Comparison of ENCODE assay signal across 7 cellular contexts in the genomic region with DNA sequence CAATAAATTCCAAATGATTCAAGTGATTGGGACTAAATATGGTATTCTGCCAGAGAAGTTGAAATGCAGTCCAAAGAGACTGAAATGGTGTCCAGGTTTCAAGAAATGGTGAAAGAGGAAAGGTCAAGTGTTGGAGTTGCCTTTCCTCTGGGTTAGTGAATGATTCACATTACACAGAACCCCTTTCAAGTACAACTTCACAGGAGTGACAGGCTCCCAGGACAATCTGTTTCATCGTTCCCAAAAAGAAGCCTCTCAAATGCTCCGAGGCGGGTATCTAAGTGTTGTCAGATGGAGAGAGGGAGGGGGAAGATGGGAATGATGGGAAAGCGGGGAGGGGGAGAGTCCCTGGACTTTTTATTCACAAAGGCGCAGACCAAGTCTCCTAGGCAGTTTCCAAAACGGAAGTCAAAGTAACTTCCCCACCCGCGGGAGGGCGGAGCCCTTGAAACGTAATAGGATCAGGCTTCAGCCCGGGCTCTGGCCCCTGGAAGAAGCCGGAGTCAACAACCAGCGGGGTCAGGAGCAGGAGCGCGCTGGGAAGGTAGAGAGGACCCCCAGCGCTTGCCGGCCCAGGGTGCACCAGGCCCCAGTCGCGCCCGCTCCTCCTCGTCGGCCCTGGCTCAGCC. TPM values are rescaled to one million over a fixed set of nuclear protein-coding genes. Genes with fewer than 3 reads are reported as not detected.
DNase-seq lines count a peak whose midpoint lies in the region; TF ChIP-seq lines count a peak whose summit lies in the region.

No MANE protein-coding gene starts in this region.

- H2AK5ac ChIP-seq in H9 (ENCODE audit: insufficient read length, low read length), result no peak overlapping the region

- TF ChIP-seq CTCF in H9 (conservative IDR thresholded peaks at IDR 0.05) (no peak), astrocyte of the cerebellum (IDR thresholded peaks at IDR 0.05; ENCODE audit: low read depth, low read length, missing control alignments) (no peak)

- no peak overlapping the region for H2BK15ac ChIP-seq in H9 (ENCODE audit: low read depth, low read length)

- H3K27ac Mint-ChIP-seq in H9, result peak overlapping the region; percentile 84 to 94 (median 94); a peak in 5 of 7 replicates

- peak overlapping the region; percentile 89 for H3K14ac ChIP-seq in H9 (ENCODE audit: insufficient read depth, low read length)

- no peak overlapping the region for H4K91ac ChIP-seq in H9 (ENCODE audit: insufficient read length, low read depth, low read length)

- no peak overlapping the region for H2BK12ac ChIP-seq in H9 (ENCODE audit: insufficient read length, low read depth, low read length)

- H4K8ac ChIP-seq in H9 (replicated peaks; ENCODE audit: insufficient read length, low read depth, low read length), result no peak overlapping the region

- H3K9me3 Mint-ChIP-seq in H9, result no peaks in the 10 kb centered on the region

- no peak overlapping the region for H3K4ac ChIP-seq in H9 (ENCODE audit: low read depth, low read length)

- H2AFZ ChIP-seq in H9 (ENCODE audit: low read length), result no peak overlapping the region

- H2BK20ac ChIP-seq in H9 (ENCODE audit: low read depth, low read length, poor library complexity, severe bottlenecking), result no peak overlapping the region

- in situ Hi-C loops in astrocyte of the cerebellum (cut with HindIII; ENCODE audit: low sequenced_read_pairs), result no loop called here

- no peaks in the 10 kb centered on the region for H3K4me1 ChIP-seq in H9 (ENCODE audit: insufficient read depth, low read length)

- DNase-seq in H9 (peak; percentile 89), LoVo (ENCODE audit: low spot score) (peak; percentile 84), SIG-M5 (lab: John Stamatoyannopoulos, UW) (peak; percentile 35), astrocyte of the cerebellum (ENCODE audit: low read depth) (peak; percentile 49), hypothalamus (lab: John Stamatoyannopoulos, UW) (peak in 50 of 51 donors; percentile 36 to 90 (median 76)), renal cortical epithelial cell (ENCODE audit: low read depth) (peak; percentile 87)

- H3K4me1 Mint-ChIP-seq in H9, result peaks cover 20 to 24% of the 10 kb centered on the region in 2 experiments

- H3K23me2 ChIP-seq in H9 (ENCODE audit: insufficient read length, low read depth, low read length, poor library complexity, severe bottlenecking), result no peaks in the 10 kb centered on the region

- peak overlapping the region; percentile 70 for H3K4me3 ChIP-seq in GM08714 (ENCODE audit: low read length)
- peak overlapping the region; percentile 66 for H3K4me3 ChIP-seq in astrocyte of the cerebellum (ENCODE audit: low read depth, low read length)

- H3K27ac ChIP-seq in H9 (ENCODE audit: insufficient read length, low read depth, low read length), result peak overlapping the region; percentile 21

- H2BK120ac ChIP-seq in H9 (ENCODE audit: low read depth, low read length, poor library complexity, severe bottlenecking), result no peak overlapping the region

- H4K20me1 ChIP-seq in H9 (ENCODE audit: control insufficient read depth, insufficient read depth, insufficient read length), result no peaks in the 10 kb centered on the region

- H4K5ac ChIP-seq in H9 (ENCODE audit: insufficient read length, low read depth, low read length), result no peak overlapping the region

- no peak overlapping the region for H3K56ac ChIP-seq in H9 (ENCODE audit: insufficient read length, low read depth, low read length)

- peaks cover 11% of the 10 kb centered on the region; the same call in 1 of the 2 replicates for H3K79me2 ChIP-seq in H9 (ENCODE audit: insufficient read depth, low read length)

- H3T11ph ChIP-seq in H9 (ENCODE audit: low read length), result no peak overlapping the region

- peak overlapping the region; percentile 49 for H3K18ac ChIP-seq in H9 (ENCODE audit: insufficient read length, low read depth, low read length)

- H3K27me3 ChIP-seq in H9 (ENCODE audit: insufficient read depth, low read length), result no peaks in the 10 kb centered on the region

- no peaks in the 10 kb centered on the region for H3K9me3 ChIP-seq in H9 (ENCODE audit: control insufficient read depth, low read depth, low read length)

- H3K4me2 ChIP-seq in H9 (ENCODE audit: insufficient read depth, insufficient read length, low read length), result peak overlapping the region; percentile 73

- no peak overlapping the region for H3K23ac ChIP-seq in H9 (ENCODE audit: insufficient read length, low read depth, low read length)

- no peaks in the 10 kb centered on the region; a peak in 2 of 7 replicates for H3K36me3 Mint-ChIP-seq in H9 (ENCODE audit: insufficient read depth in 1 of 3, low read depth in 3 of 3)

- H3K9ac ChIP-seq in H9 (ENCODE audit: extremely low read depth, insufficient read length, low read length), result peak overlapping the region; percentile 53

- peak overlapping the region; percentile 80 to 90 for H3K4me3 Mint-ChIP-seq in H9

- H3K79me1 ChIP-seq in H9 (ENCODE audit: insufficient read depth, low read depth, low read length, poor library complexity, severe bottlenecking), result no peaks in the 10 kb centered on the region

- H2BK5ac ChIP-seq in H9 (ENCODE audit: insufficient read length, low read length), result no peak overlapping the region

- WGBS in H9 (ENCODE audit: extremely low coverage, insufficient read length, low lambda C conversion rate), result no CpG with 5 or more reads among the region's 22 CpGs

- peaks cover 16% of the 10 kb centered on the region for H3K27me3 Mint-ChIP-seq in H9 (ENCODE audit: low read depth)

RNA-seq across cellular contexts. Expression of gene SLC25A13, which starts 0.7 kb away (rescaled TPM):
- total RNA-seq in H9 (2021) (68.9 and 71.7 TPM in 2 replicates), renal cortical epithelial cell (66.8 and 92.2 TPM in 2 replicates)

Comparison
In these comparisons a context has a peak if more than half of its experiments do, and no peak if none do; other contexts are left out.
1. Peak in every context shown above with its lines: DNase-seq, H3K4me3 ChIP-seq and H3K27ac ChIP-seq.
2. DNase-seq: peak in every context shown above with its lines; median percentile 89 in H9; 87 in renal cortical epithelial cell; 84 in LoVo; 76 in hypothalamus; 49 in astrocyte of the cerebellum; 35 in SIG-M5.